Comparison of ENCODE assay signal across 5 cellular contexts in the genomic region with DNA sequence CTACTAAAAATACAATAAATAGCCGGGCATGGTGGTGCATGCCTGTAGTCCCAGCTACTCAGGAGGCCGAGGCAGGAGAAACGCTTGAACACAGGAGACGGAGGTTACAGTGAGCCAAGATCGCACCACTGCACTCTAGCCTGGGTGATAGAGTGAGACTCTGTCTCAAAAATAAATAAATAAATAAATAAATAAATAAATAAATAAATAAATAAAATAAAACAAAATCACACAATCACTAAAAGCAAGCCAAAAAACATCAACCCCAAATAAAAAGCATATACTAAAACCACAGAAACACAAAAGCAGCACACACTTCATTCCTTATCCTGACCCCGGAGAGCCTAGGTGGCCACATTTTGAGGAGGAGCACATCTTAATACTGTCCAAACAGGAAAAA.
DNase-seq lines count a peak whose midpoint lies in the region; ATAC-seq and TF ChIP-seq lines count a peak whose summit lies in the region.
"Not testable (repeated sequence)": the region's sequence is repeated elsewhere in the genome, so short reads cannot be mapped to it uniquely, and the experiment has no call there.

No MANE protein-coding gene starts in this region.

- not testable (repeated sequence) for H3K4me3 Mint-ChIP-seq in CD4-positive, alpha-beta T cell; activated CD4-positive, alpha-beta memory T cell treated with anti-CD3 and anti-CD28 coated beads for 36 hours; activated T-cell treated with anti-CD3 and anti-CD28 coated beads, Interleukin-2, amount 50 U/mL, for 72 hours; endothelial cell (ENCODE audit: unreplicated experiment); stimulated activated effector memory CD8-positive, alpha-beta T cell treated with anti-CD3 and anti-CD28 coated beads, Interleukin-12 subunit alpha, Interleukin-12 subunit beta, amount 100 ng/mL, for 72 hours

- H3K9me3 Mint-ChIP-seq in CD4-positive, alpha-beta T cell; activated CD4-positive, alpha-beta memory T cell treated with anti-CD3 and anti-CD28 coated beads for 36 hours; activated T-cell treated with anti-CD3 and anti-CD28 coated beads, Interleukin-2, amount 50 U/mL, for 72 hours; endothelial cell (ENCODE audit: unreplicated experiment); stimulated activated effector memory CD8-positive, alpha-beta T cell treated with anti-CD3 and anti-CD28 coated beads, Interleukin-12 subunit alpha, Interleukin-12 subunit beta, amount 100 ng/mL, for 72 hours: not testable (repeated sequence)

- not testable (repeated sequence) for DNase-seq in CD4-positive, alpha-beta T cell; activated CD4-positive, alpha-beta memory T cell treated with anti-CD3 and anti-CD28 coated beads for 36 hours; activated T-cell treated with anti-CD3 and anti-CD28 coated beads, Interleukin-2, amount 50 U/mL, for 72 hours; endothelial cell (ENCODE audit: low spot score); stimulated activated effector memory CD8-positive, alpha-beta T cell treated with anti-CD3 and anti-CD28 coated beads, Interleukin-12 subunit alpha, Interleukin-12 subunit beta, amount 100 ng/mL, for 72 hours (ENCODE audit: low spot score in 2 of 2)

- TF ChIP-seq CTCF in CD4-positive, alpha-beta T cell (IDR thresholded peaks at IDR 0.05); endothelial cell (IDR thresholded peaks at IDR 0.05; ENCODE audit: unreplicated experiment): not testable (repeated sequence)

- not testable (repeated sequence) for H3K27me3 ChIP-seq in CD4-positive, alpha-beta T cell (ENCODE audit: control insufficient read depth, insufficient read depth, low read length)

- CTCF ChIA-PET in CD4-positive, alpha-beta T cell (lab: Charles Lee) = not testable (repeated sequence)
- CTCF ChIA-PET in activated CD4-positive, alpha-beta memory T cell treated with anti-CD3 and anti-CD28 coated beads for 36 hours (lab: Charles Lee) = interaction anchor here (1.2 kb wide), 1 partner anchor 14 kb away, joined by 3 read pairs; no protein-coding TSS in a partner anchor

- peaks cover 89% of the 10 kb centered on the region for H3K36me3 Mint-ChIP-seq in CD4-positive, alpha-beta T cell (ENCODE audit: low read depth)
- H3K36me3 Mint-ChIP-seq in activated CD4-positive, alpha-beta memory T cell treated with anti-CD3 and anti-CD28 coated beads for 36 hours = peaks cover 40% of the 10 kb centered on the region
- H3K36me3 Mint-ChIP-seq in activated T-cell treated with anti-CD3 and anti-CD28 coated beads, Interleukin-2, amount 50 U/mL, for 72 hours (ENCODE audit: insufficient read depth in 2 of 2); endothelial cell (ENCODE audit: low read depth, unreplicated experiment): not testable (repeated sequence)
- H3K36me3 Mint-ChIP-seq in stimulated activated effector memory CD8-positive, alpha-beta T cell treated with anti-CD3 and anti-CD28 coated beads, Interleukin-12 subunit alpha, Interleukin-12 subunit beta, amount 100 ng/mL, for 72 hours = peaks cover 95% of the 10 kb centered on the region

- not testable (repeated sequence) for ATAC-seq in CD4-positive, alpha-beta T cell (ENCODE audit: poor library complexity); activated T-cell treated with anti-CD3 and anti-CD28 coated beads, Interleukin-2, amount 50 U/mL, for 72 hours (replicated peaks in 1 of 2); stimulated activated effector memory CD8-positive, alpha-beta T cell treated with anti-CD3 and anti-CD28 coated beads, Interleukin-12 subunit alpha, Interleukin-12 subunit beta, amount 100 ng/mL, for 72 hours

- not testable (repeated sequence) for H3K27ac ChIP-seq in CD4-positive, alpha-beta T cell (ENCODE audit: low read depth, low read length)

- not testable (repeated sequence) for H3K27me3 Mint-ChIP-seq in CD4-positive, alpha-beta T cell; activated CD4-positive, alpha-beta memory T cell treated with anti-CD3 and anti-CD28 coated beads for 36 hours; activated T-cell treated with anti-CD3 and anti-CD28 coated beads, Interleukin-2, amount 50 U/mL, for 72 hours (ENCODE audit: low read depth); endothelial cell (ENCODE audit: unreplicated experiment)

- not testable (repeated sequence) for H3K4me1 Mint-ChIP-seq in CD4-positive, alpha-beta T cell (ENCODE audit: low read depth); activated CD4-positive, alpha-beta memory T cell treated with anti-CD3 and anti-CD28 coated beads for 36 hours (ENCODE audit: low read depth); activated T-cell treated with anti-CD3 and anti-CD28 coated beads, Interleukin-2, amount 50 U/mL, for 72 hours (ENCODE audit: low read depth); endothelial cell (ENCODE audit: unreplicated experiment); stimulated activated effector memory CD8-positive, alpha-beta T cell treated with anti-CD3 and anti-CD28 coated beads, Interleukin-12 subunit alpha, Interleukin-12 subunit beta, amount 100 ng/mL, for 72 hours

- POLR2A ChIA-PET in CD4-positive, alpha-beta T cell (lab: Charles Lee) = interaction anchor here (1.0 kb wide), 1 partner anchor 47 kb away, joined by 4 read pairs; no protein-coding TSS in a partner anchor
- POLR2A ChIA-PET in activated CD4-positive, alpha-beta memory T cell treated with anti-CD3 and anti-CD28 coated beads for 36 hours (lab: Charles Lee) = not testable (repeated sequence)

- intact Hi-C loops in CD4-positive, alpha-beta T cell (cut with DNase I, micrococcal nuclease) = loop anchor here in 1 of 2 experiments (5.0 kb wide), 1 partner anchor 129 kb away; no protein-coding TSS in a partner anchor
- intact Hi-C loops in activated CD4-positive, alpha-beta memory T cell treated with anti-CD3 and anti-CD28 coated beads for 36 hours (cut with micrococcal nuclease) = not testable (repeated sequence)

- H3K27ac Mint-ChIP-seq in CD4-positive, alpha-beta T cell = peak overlapping the region; percentile 43
- peak overlapping the region; percentile 33 for H3K27ac Mint-ChIP-seq in activated CD4-positive, alpha-beta memory T cell treated with anti-CD3 and anti-CD28 coated beads for 36 hours
- H3K27ac Mint-ChIP-seq in activated T-cell treated with anti-CD3 and anti-CD28 coated beads, Interleukin-2, amount 50 U/mL, for 72 hours = peak overlapping the region; percentile 31
- peak overlapping the region; percentile 57 for H3K27ac Mint-ChIP-seq in endothelial cell (ENCODE audit: unreplicated experiment)
- H3K27ac Mint-ChIP-seq in stimulated activated effector memory CD8-positive, alpha-beta T cell treated with anti-CD3 and anti-CD28 coated beads, Interleukin-12 subunit alpha, Interleukin-12 subunit beta, amount 100 ng/mL, for 72 hours = peak overlapping the region; percentile 86

- not testable (repeated sequence) for H3K9me3 ChIP-seq in CD4-positive, alpha-beta T cell (ENCODE audit: control insufficient read depth, low read length)

Comparison
In these comparisons a context has a peak if more than half of its experiments do, and no peak if none do; other contexts are left out.
1. H3K27ac Mint-ChIP-seq: peak in every context shown above with its lines; median percentile 86 in stimulated activated effector memory CD8-positive, alpha-beta T cell treated with anti-CD3 and anti-CD28 coated beads, Interleukin-12 subunit alpha, Interleukin-12 subunit beta, amount 100 ng/mL, for 72 hours; 57 in endothelial cell; 43 in CD4-positive, alpha-beta T cell; 33 in activated CD4-positive, alpha-beta memory T cell treated with anti-CD3 and anti-CD28 coated beads for 36 hours; 31 in activated T-cell treated with anti-CD3 and anti-CD28 coated beads, Interleukin-2, amount 50 U/mL, for 72 hours.